In genomic region chr19:7550987-7551761, GRCh38 we compare ENCODE assay signal across 1 cellular context.
TF ChIP-seq lines count a peak whose summit lies in the region.

No MANE protein-coding gene starts in this region.

TF ChIP-seq in K562, 482 proteins besides CTCF, POLR2A, EP300 and RAD21 (continued from another document):
- TF ChIP-seq HMGXB4 (CRISPR knock-in tag; IDR thresholded peaks at IDR 0.05) = no peak
- no peak for TF ChIP-seq STAG1 (CRISPR knock-in tag; IDR thresholded peaks at IDR 0.05; ENCODE audit: borderline replicate concordance)
- peak in 1 of 2 experiments; percentile 99 for TF ChIP-seq AFF1 (IDR thresholded peaks at IDR 0.05; ENCODE audit: low read depth in 1 of 2, partially characterized antibody in 2 of 2)
- no peak for TF ChIP-seq ZNF239 (CRISPR knock-in tag; IDR thresholded peaks at IDR 0.05)
- peak; percentile 81 for TF ChIP-seq ZNF766 (CRISPR knock-in tag; conservative IDR thresholded peaks at IDR 0.05)
- TF ChIP-seq VEZF1 (CRISPR knock-in tag; IDR thresholded peaks at IDR 0.05) = peak; percentile 59
- no peak for TF ChIP-seq MECOM (CRISPR knock-in tag; IDR thresholded peaks at IDR 0.05)
- peak; percentile 99 for TF ChIP-seq SIX5 (IDR thresholded peaks at IDR 0.05; ENCODE audit: borderline replicate concordance in 1 of 2, insufficient read depth in 1 of 2, low read depth in 1 of 2, low read length in 2 of 2)
- TF ChIP-seq, protein P1, sequence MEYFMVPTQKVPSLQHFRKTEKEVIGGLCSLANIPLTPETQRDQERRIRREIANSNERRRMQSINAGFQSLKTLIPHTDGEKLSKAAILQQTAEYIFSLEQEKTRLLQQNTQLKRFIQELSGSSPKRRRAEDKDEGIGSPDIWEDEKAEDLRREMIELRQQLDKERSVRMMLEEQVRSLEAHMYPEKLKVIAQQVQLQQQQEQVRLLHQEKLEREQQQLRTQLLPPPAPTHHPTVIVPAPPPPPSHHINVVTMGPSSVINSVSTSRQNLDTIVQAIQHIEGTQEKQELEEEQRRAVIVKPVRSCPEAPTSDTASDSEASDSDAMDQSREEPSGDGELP (CRISPR knock-in tag; IDR thresholded peaks at IDR 0.05; ENCODE audit: borderline replicate concordance) = peak; percentile 57; the same call in 1 of the 2 replicates
- TF ChIP-seq SNRNP70 (optimal IDR thresholded peaks at IDR 0.05; ENCODE audit: low read depth, low read length) = no peak
- 0 out of 2 replicates have a peak, but pooled peaks have one; percentile 30 for TF ChIP-seq NR2C2 (CRISPR knock-in tag; IDR thresholded peaks at IDR 0.05)
- TF ChIP-seq NR2C2 (tag; IDR thresholded peaks at IDR 0.05) = no peak; the same call in 1 of the 2 replicates
- TF ChIP-seq, protein P2, sequence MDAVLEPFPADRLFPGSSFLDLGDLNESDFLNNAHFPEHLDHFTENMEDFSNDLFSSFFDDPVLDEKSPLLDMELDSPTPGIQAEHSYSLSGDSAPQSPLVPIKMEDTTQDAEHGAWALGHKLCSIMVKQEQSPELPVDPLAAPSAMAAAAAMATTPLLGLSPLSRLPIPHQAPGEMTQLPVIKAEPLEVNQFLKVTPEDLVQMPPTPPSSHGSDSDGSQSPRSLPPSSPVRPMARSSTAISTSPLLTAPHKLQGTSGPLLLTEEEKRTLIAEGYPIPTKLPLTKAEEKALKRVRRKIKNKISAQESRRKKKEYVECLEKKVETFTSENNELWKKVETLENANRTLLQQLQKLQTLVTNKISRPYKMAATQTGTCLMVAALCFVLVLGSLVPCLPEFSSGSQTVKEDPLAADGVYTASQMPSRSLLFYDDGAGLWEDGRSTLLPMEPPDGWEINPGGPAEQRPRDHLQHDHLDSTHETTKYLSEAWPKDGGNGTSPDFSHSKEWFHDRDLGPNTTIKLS (IDR thresholded peaks at IDR 0.05; ENCODE audit: borderline replicate concordance, low read depth) = peak; percentile 90
- peak in 1 of 2 experiments; percentile 38; a peak in 2 of 4 replicates for TF ChIP-seq MNT (conservative IDR thresholded peaks at IDR 0.05)
- TF ChIP-seq HIVEP1 (CRISPR knock-in tag; IDR thresholded peaks at IDR 0.05) = no peak
- no peak for TF ChIP-seq POLR3A (IDR thresholded peaks at IDR 0.05; ENCODE audit: borderline replicate concordance, extremely low read depth, insufficient read depth, insufficient read length)
- no peak for TF ChIP-seq PURB (CRISPR knock-in tag; IDR thresholded peaks at IDR 0.05; ENCODE audit: low read depth)
- 0 out of 4 replicates have a peak, but pooled peaks of 1 of the 2 experiments have one; percentile 75 for TF ChIP-seq ARNT (IDR thresholded peaks at IDR 0.05)
- peak; percentile 91 for TF ChIP-seq ZNF197 (CRISPR knock-in tag; IDR thresholded peaks at IDR 0.05; ENCODE audit: low read depth)
- no peak for TF ChIP-seq KLF10 (CRISPR knock-in tag; IDR thresholded peaks at IDR 0.05)
- TF ChIP-seq BRD9 (IDR thresholded peaks at IDR 0.05; ENCODE audit: low read depth, partially characterized antibody) = no peak
- TF ChIP-seq, protein P3, sequence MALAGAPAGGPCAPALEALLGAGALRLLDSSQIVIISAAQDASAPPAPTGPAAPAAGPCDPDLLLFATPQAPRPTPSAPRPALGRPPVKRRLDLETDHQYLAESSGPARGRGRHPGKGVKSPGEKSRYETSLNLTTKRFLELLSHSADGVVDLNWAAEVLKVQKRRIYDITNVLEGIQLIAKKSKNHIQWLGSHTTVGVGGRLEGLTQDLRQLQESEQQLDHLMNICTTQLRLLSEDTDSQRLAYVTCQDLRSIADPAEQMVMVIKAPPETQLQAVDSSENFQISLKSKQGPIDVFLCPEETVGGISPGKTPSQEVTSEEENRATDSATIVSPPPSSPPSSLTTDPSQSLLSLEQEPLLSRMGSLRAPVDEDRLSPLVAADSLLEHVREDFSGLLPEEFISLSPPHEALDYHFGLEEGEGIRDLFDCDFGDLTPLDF (CRISPR knock-in tag; IDR thresholded peaks at IDR 0.05) = no peak
- TF ChIP-seq FIP1L1 (IDR thresholded peaks at IDR 0.05; ENCODE audit: low read depth, low read length, poor library complexity, severe bottlenecking) = no peak
- TF ChIP-seq, protein P4, sequence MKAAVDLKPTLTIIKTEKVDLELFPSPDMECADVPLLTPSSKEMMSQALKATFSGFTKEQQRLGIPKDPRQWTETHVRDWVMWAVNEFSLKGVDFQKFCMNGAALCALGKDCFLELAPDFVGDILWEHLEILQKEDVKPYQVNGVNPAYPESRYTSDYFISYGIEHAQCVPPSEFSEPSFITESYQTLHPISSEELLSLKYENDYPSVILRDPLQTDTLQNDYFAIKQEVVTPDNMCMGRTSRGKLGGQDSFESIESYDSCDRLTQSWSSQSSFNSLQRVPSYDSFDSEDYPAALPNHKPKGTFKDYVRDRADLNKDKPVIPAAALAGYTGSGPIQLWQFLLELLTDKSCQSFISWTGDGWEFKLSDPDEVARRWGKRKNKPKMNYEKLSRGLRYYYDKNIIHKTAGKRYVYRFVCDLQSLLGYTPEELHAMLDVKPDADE (conservative IDR thresholded peaks at IDR 0.05; ENCODE audit: control insufficient read depth, low read depth, low read length) = peak; percentile 99
- TF ChIP-seq TOE1 (IDR thresholded peaks at IDR 0.05; ENCODE audit: borderline replicate concordance) = peak; percentile 65; the same call in 1 of the 2 replicates
- TF ChIP-seq TOE1 (CRISPR knock-in tag; IDR thresholded peaks at IDR 0.05; ENCODE audit: borderline replicate concordance, low read depth) = no peak
- TF ChIP-seq, protein P5, sequence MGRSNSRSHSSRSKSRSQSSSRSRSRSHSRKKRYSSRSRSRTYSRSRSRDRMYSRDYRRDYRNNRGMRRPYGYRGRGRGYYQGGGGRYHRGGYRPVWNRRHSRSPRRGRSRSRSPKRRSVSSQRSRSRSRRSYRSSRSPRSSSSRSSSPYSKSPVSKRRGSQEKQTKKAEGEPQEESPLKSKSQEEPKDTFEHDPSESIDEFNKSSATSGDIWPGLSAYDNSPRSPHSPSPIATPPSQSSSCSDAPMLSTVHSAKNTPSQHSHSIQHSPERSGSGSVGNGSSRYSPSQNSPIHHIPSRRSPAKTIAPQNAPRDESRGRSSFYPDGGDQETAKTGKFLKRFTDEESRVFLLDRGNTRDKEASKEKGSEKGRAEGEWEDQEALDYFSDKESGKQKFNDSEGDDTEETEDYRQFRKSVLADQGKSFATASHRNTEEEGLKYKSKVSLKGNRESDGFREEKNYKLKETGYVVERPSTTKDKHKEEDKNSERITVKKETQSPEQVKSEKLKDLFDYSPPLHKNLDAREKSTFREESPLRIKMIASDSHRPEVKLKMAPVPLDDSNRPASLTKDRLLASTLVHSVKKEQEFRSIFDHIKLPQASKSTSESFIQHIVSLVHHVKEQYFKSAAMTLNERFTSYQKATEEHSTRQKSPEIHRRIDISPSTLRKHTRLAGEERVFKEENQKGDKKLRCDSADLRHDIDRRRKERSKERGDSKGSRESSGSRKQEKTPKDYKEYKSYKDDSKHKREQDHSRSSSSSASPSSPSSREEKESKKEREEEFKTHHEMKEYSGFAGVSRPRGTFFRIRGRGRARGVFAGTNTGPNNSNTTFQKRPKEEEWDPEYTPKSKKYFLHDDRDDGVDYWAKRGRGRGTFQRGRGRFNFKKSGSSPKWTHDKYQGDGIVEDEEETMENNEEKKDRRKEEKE (IDR thresholded peaks at IDR 0.05; ENCODE audit: borderline replicate concordance in 1 of 2, control insufficient read depth in 1 of 2, low read depth in 2 of 2, low read length in 1 of 2) = peak in 1 of 2 experiments; percentile 85; a peak in 1 of 4 replicates
- peak; percentile 56; the same call in 1 of the 2 replicates for TF ChIP-seq ZEB2 (IDR thresholded peaks at IDR 0.05)
